In genomic region chr12:53180270-53180930, GRCh38 we compare ENCODE assay signal across 8 cellular contexts. TPM values are rescaled to one million over a fixed set of nuclear protein-coding genes. Genes with fewer than 3 reads are reported as not detected.
DNase-seq lines count a peak whose midpoint lies in the region; ATAC-seq and TF ChIP-seq lines count a peak whose summit lies in the region.

Gene CSAD, minus strand, starts transcription at chr12:53180925. Its CDS starts 7,455 bp downstream, at chr12:53173470.
Gene ZNF740, plus strand, starts transcription at chr12:53180722. Its CDS starts 1,262 bp downstream, at chr12:53181984.

- peak within 1 kb of the TSS; percentile 94 for H3K27ac ChIP-seq in colonic mucosa

- intact Hi-C loops in activated CD4-positive, alpha-beta T cell treated with anti-CD3 and anti-CD28 coated beads, Interleukin-2, amount 10 ng/mL, durations not matched to agents 24 days and 14 days (cut with micrococcal nuclease) = loop anchor here (1.0 to 2.0 kb wide), 7 partner anchors 18 to 321 kb away; partner anchors contain the start of genes AAAS, MYG1 and TARBP2
- intact Hi-C loops in colonic mucosa (cut with DNase I) = no loop called here

- CTCF ChIA-PET in BJ (lab: Yijun Ruan, JAX) = interaction anchor here (0.6 to 3.7 kb wide), 8 partner anchors 9 to 353 kb away, joined by 3 to 17 read pairs (median 6); no protein-coding TSS in a partner anchor

- H3K27me3 Mint-ChIP-seq in activated CD4-positive, alpha-beta T cell treated with anti-CD3 and anti-CD28 coated beads, Interleukin-2, amount 10 ng/mL, durations not matched to agents 24 days and 14 days = no peaks in the 10 kb centered on the region

- H3K27me3 ChIP-seq in BJ (ENCODE audit: control insufficient read depth, insufficient read depth, low read length) (no peaks in the 10 kb centered on the region), colonic mucosa (no peaks in the 10 kb centered on the region)

- DNase-seq in BJ (ENCODE audit: low read depth) (peak; percentile 83), NCI-H526 treated with DMSO at 0.1 percent for 48 hours (lab: John Stamatoyannopoulos, UW) (peak; percentile 94), colonic mucosa (peak; percentile 98), left kidney (ENCODE audit: low read depth, low spot score) (peak; percentile 100)
- DNase-seq in activated CD4-positive, alpha-beta T cell treated with anti-CD3 and anti-CD28 coated beads, Interleukin-2, amount 10 ng/mL, durations not matched to agents 24 days and 14 days = peak; percentile 99
- DNase-seq in stimulated activated CD4-positive, alpha-beta T cell treated with anti-CD3 and anti-CD28 coated beads, Interleukin-1b, Interleukin-23, amount 100 ng/mL, for 48 hours = peak; percentile 99

- H3K9me3 Mint-ChIP-seq in activated CD4-positive, alpha-beta T cell treated with anti-CD3 and anti-CD28 coated beads, Interleukin-2, amount 10 ng/mL, durations not matched to agents 24 days and 14 days = no peaks in the 10 kb centered on the region

- H3K4me1 Mint-ChIP-seq in activated CD4-positive, alpha-beta T cell treated with anti-CD3 and anti-CD28 coated beads, Interleukin-2, amount 10 ng/mL, durations not matched to agents 24 days and 14 days = peaks cover 48% of the 10 kb centered on the region

- ATAC-seq in GM19328 (IDR thresholded peaks at IDR 0.05; ENCODE audit: unreplicated experiment) = peak; percentile 91
- peak; percentile 78 for ATAC-seq in HG03469 (IDR thresholded peaks at IDR 0.05; ENCODE audit: unreplicated experiment)

- peak within 1 kb of the TSS; percentile 71 to 87 for H3K9ac ChIP-seq in colonic mucosa (ENCODE audit: low read depth in 2 of 2, low read length in 2 of 2)

- peak within 1 kb of the TSS; percentile 95 for H3K27ac Mint-ChIP-seq in activated CD4-positive, alpha-beta T cell treated with anti-CD3 and anti-CD28 coated beads, Interleukin-2, amount 10 ng/mL, durations not matched to agents 24 days and 14 days

- peaks cover 12% of the 10 kb centered on the region for H3K36me3 ChIP-seq in BJ (ENCODE audit: control insufficient read depth, insufficient read depth, low read length)
- no peaks in the 10 kb centered on the region for H3K36me3 ChIP-seq in colonic mucosa

- H3K4me3 ChIP-seq in BJ (ENCODE audit: low read depth, low read length) (peak within 1 kb of the TSS; percentile 86), colonic mucosa (peak within 1 kb of the TSS; percentile 81)

- peak within 1 kb of the TSS; percentile 96 for H3K4me3 Mint-ChIP-seq in activated CD4-positive, alpha-beta T cell treated with anti-CD3 and anti-CD28 coated beads, Interleukin-2, amount 10 ng/mL, durations not matched to agents 24 days and 14 days

- POLR2A ChIA-PET in BJ (lab: Charles Lee) = interaction anchor here (0.5 to 0.8 kb wide), 2 partner anchors 21 to 101 kb away, joined by 3 to 4 read pairs; partner anchors contain the start of gene SPRYD3

- peaks cover 31% of the 10 kb centered on the region for H3K36me3 Mint-ChIP-seq in activated CD4-positive, alpha-beta T cell treated with anti-CD3 and anti-CD28 coated beads, Interleukin-2, amount 10 ng/mL, durations not matched to agents 24 days and 14 days (ENCODE audit: low read depth)

- TF ChIP-seq CTCF in BJ (IDR thresholded peaks at IDR 0.05; ENCODE audit: insufficient read depth, low read depth, low read length) (no peak), colonic mucosa (IDR thresholded peaks at IDR 0.05) (no peak)

- peaks cover 19% of the 10 kb centered on the region for H3K4me1 ChIP-seq in colonic mucosa

- H3K9me3 ChIP-seq in colonic mucosa = no peaks in the 10 kb centered on the region

RNA-seq across cellular contexts. Expression of gene CSAD, which starts in this region (rescaled TPM):
- polyA plus RNA-seq in BJ (2011; rRNA removed) = 27.3 and 30.7 TPM in 2 replicates
- 8.4 and 14.0 TPM in 2 replicates for polyA minus RNA-seq in BJ (2011; rRNA and poly(A)+ RNA removed)
- total RNA-seq in activated CD4-positive, alpha-beta T cell treated with anti-CD3 and anti-CD28 coated beads, Interleukin-2, amount 10 ng/mL, durations not matched to agents 24 days and 14 days = 21.6 and 25.6 TPM in 2 replicates
- 10 to 100 TPM in 1 of 2 donors, 1 to 10 TPM in 1; 9.1 to 20.4 TPM for total RNA-seq in colonic mucosa

RNA-seq across cellular contexts. Expression of gene ZNF740, which starts in this region (rescaled TPM):
- 15.7 and 16.8 TPM in 2 replicates for polyA plus RNA-seq in BJ (2011; rRNA removed)
- polyA minus RNA-seq in BJ (2011; rRNA and poly(A)+ RNA removed) = 25.7 and 28.4 TPM in 2 replicates
- 44.0 and 50.5 TPM in 2 replicates for total RNA-seq in activated CD4-positive, alpha-beta T cell treated with anti-CD3 and anti-CD28 coated beads, Interleukin-2, amount 10 ng/mL, durations not matched to agents 24 days and 14 days
- 10 to 100 TPM; 27.5 to 32.3 TPM for total RNA-seq in colonic mucosa

Comparison
In these comparisons a context has a peak if more than half of its experiments do, and no peak if none do; other contexts are left out.
1. Peak in every context shown above with its lines: DNase-seq, ATAC-seq, H3K4me3 ChIP-seq and H3K27ac ChIP-seq.